Comparison of ENCODE assay signal across 1 cellular context in genomic region chr16:88533945-88534641, GRCh38.
TF ChIP-seq lines count a peak whose summit lies in the region.

No MANE protein-coding gene starts in this region.

TF ChIP-seq in WTC11, 78 proteins besides CTCF, POLR2A, EP300 and RAD21 (continued from another document):
- TF ChIP-seq STAT6 (CRISPR knock-in tag; conservative IDR thresholded peaks at IDR 0.05; ENCODE audit: low read depth): no peak
- TF ChIP-seq ZNF512 (CRISPR knock-in tag; IDR thresholded peaks at IDR 0.05; ENCODE audit: borderline replicate concordance): no peak
- TF ChIP-seq ZNF263 (CRISPR knock-in tag; IDR thresholded peaks at IDR 0.05; ENCODE audit: low read depth): no peak
- no peak for TF ChIP-seq HMGA2 (CRISPR knock-in tag; IDR thresholded peaks at IDR 0.05)
- TF ChIP-seq ZNF232 (CRISPR knock-in tag; IDR thresholded peaks at IDR 0.05): no peak
- TF ChIP-seq ATF3 (CRISPR knock-in tag; conservative IDR thresholded peaks at IDR 0.05): no peak
- TF ChIP-seq ZNF532 (CRISPR knock-in tag; IDR thresholded peaks at IDR 0.05; ENCODE audit: borderline replicate concordance): no peak
- TF ChIP-seq JUN (CRISPR knock-in tag; IDR thresholded peaks at IDR 0.05): no peak
- TF ChIP-seq NR3C1 (CRISPR knock-in tag; conservative IDR thresholded peaks at IDR 0.05; ENCODE audit: low read depth): peak; percentile 19; the same call in 1 of the 2 replicates
- no peak for TF ChIP-seq CBFB (CRISPR knock-in tag; IDR thresholded peaks at IDR 0.05; ENCODE audit: low read depth)
- TF ChIP-seq AR (CRISPR knock-in tag; IDR thresholded peaks at IDR 0.05): no peak
- TF ChIP-seq MYBL2 (CRISPR knock-in tag; IDR thresholded peaks at IDR 0.05): no peak
- TF ChIP-seq TCF7 (CRISPR knock-in tag; IDR thresholded peaks at IDR 0.05; ENCODE audit: low read depth): no peak
- no peak for TF ChIP-seq PRDM15 (CRISPR knock-in tag; IDR thresholded peaks at IDR 0.05)
- no peak for TF ChIP-seq NR2C2 (CRISPR knock-in tag; IDR thresholded peaks at IDR 0.05)
- no peak; the same call in 1 of the 2 replicates for TF ChIP-seq TP53 (CRISPR knock-in tag; IDR thresholded peaks at IDR 0.05)
- TF ChIP-seq ZBTB21 (CRISPR knock-in tag; IDR thresholded peaks at IDR 0.05; ENCODE audit: borderline replicate concordance): no peak
- no peak for TF ChIP-seq GRHL2 (CRISPR knock-in tag; IDR thresholded peaks at IDR 0.05; ENCODE audit: insufficient replicate concordance, severe bottlenecking)
- no peak for TF ChIP-seq TEAD4 (CRISPR knock-in tag; IDR thresholded peaks at IDR 0.05)
- TF ChIP-seq PREB (CRISPR knock-in tag; IDR thresholded peaks at IDR 0.05; ENCODE audit: borderline replicate concordance): no peak
- TF ChIP-seq ZNF138 (CRISPR knock-in tag; conservative IDR thresholded peaks at IDR 0.05): no peak
- no peak for TF ChIP-seq ZNF416 (CRISPR knock-in tag; IDR thresholded peaks at IDR 0.05)
- TF ChIP-seq GTF2I (CRISPR knock-in tag; conservative IDR thresholded peaks at IDR 0.05): no peak
- TF ChIP-seq ATF1 (CRISPR knock-in tag; IDR thresholded peaks at IDR 0.05): no peak
- peak; percentile 78; the same call in 1 of the 2 replicates for TF ChIP-seq ETV6 (CRISPR knock-in tag; IDR thresholded peaks at IDR 0.05)
- no peak for TF ChIP-seq KAT7 (CRISPR knock-in tag; IDR thresholded peaks at IDR 0.05; ENCODE audit: borderline replicate concordance)
- TF ChIP-seq CDX4 (CRISPR knock-in tag; IDR thresholded peaks at IDR 0.05; ENCODE audit: borderline replicate concordance): no peak
- TF ChIP-seq USF1 (CRISPR knock-in tag; IDR thresholded peaks at IDR 0.05): no peak
- TF ChIP-seq ZNF219 (CRISPR knock-in tag; IDR thresholded peaks at IDR 0.05; ENCODE audit: borderline replicate concordance): no peak
- TF ChIP-seq IRF2 (CRISPR knock-in tag; IDR thresholded peaks at IDR 0.05; ENCODE audit: borderline replicate concordance, low read depth): no peak
